7 cellular contexts compared by ENCODE assay signal in the genomic region with DNA sequence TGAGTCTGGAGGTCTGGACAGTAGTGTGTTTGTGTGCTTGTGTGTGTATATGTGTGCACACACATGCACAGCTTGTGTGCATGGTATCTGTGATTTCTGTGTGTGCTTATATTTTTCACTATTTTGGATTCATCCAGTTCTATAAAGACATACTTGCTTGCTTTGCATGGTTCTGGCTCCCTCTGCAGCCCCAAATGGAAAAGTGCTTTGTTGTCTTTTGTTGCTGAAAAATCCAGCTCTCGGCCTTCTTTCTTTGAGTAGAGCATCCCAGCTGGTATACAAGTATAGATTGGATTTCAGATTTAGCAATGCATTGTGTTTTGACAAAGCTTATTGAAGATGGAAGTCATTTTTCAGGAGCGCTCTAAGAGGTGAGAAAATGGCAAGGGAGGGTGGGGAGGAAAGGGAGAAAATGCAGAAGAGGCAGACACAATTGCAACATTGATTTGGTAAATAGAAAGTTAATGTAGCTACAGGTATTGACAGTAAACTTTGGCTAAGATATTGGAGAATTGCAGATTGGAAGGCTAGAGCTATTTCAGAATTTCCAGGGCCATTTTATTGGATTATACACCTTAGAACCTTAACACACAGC.
A peak's percentile ranks its signal among the peaks of the same experiment; 100 is the strongest.
DNase-seq lines count a peak whose midpoint lies in the region; ATAC-seq, FAIRE-seq and TF ChIP-seq lines count a peak whose summit lies in the region.

No MANE protein-coding gene starts in this region.

- DNase-seq in GM12892 (ENCODE audit: insufficient read length): no peak
- DNase-seq in NCI-H2196 (lab: John Stamatoyannopoulos, UW; ENCODE audit: unreplicated experiment): peak; percentile 56
- DNase-seq in choroid plexus epithelial cell (ENCODE audit: low read depth): peak; percentile 65
- peak; percentile 72 for DNase-seq in midbrain (lab: John Stamatoyannopoulos, UW)
- DNase-seq in stimulated activated CD4-positive, alpha-beta T cell treated with anti-CD3 and anti-CD28 coated beads, Interleukin-2, amount 100 ng/mL, for 24 hours: no peak

- peak; percentile 54 for FAIRE-seq in GM12892 (lab: Jason Lieb, UNC)

- no peak for ATAC-seq in GM21390 (IDR thresholded peaks at IDR 0.05; ENCODE audit: unreplicated experiment)
- ATAC-seq in GM21381 (IDR thresholded peaks at IDR 0.05; ENCODE audit: unreplicated experiment): no peak

- TF ChIP-seq CTCF in choroid plexus epithelial cell (conservative IDR thresholded peaks at IDR 0.05; ENCODE audit: low read depth, low read length): peak; percentile 80

- TF ChIP-seq POLR2A in GM12892 (IDR thresholded peaks at IDR 0.05; ENCODE audit: low read depth, low read length): no peak

- no peak overlapping the region for H3K4me3 ChIP-seq in choroid plexus epithelial cell (ENCODE audit: low read depth, low read length)

Comparison
In these comparisons a context has a peak if more than half of its experiments do, and no peak if none do; other contexts are left out.
1. DNase-seq: peak in NCI-H2196 (single experiment), choroid plexus epithelial cell (single experiment) and midbrain (single experiment); none in GM12892 (single experiment) and stimulated activated CD4-positive, alpha-beta T cell treated with anti-CD3 and anti-CD28 coated beads, Interleukin-2, amount 100 ng/mL, for 24 hours (0 of 2).